7 cellular contexts compared by ENCODE assay signal in genomic region chr20:38057351-38057972, GRCh38. TPM values are rescaled to one million over a fixed set of nuclear protein-coding genes. Genes with fewer than 3 reads are reported as not detected.
DNase-seq lines count a peak whose midpoint lies in the region; ATAC-seq and TF ChIP-seq lines count a peak whose summit lies in the region.

No MANE protein-coding gene starts in this region.

- H3K9ac ChIP-seq in NT2/D1 (ENCODE audit: insufficient read length, low read depth) = no peak overlapping the region

- no peaks in the 10 kb centered on the region for H3K27me3 ChIP-seq in NT2/D1 (ENCODE audit: insufficient read depth, insufficient read length)

- no peaks in the 10 kb centered on the region for H3K4me1 ChIP-seq in NT2/D1 (ENCODE audit: insufficient read depth, insufficient read length)
- no peaks in the 10 kb centered on the region for H3K4me1 ChIP-seq in mucosa of descending colon (ENCODE audit: low read depth)

- H3K36me3 ChIP-seq in NT2/D1 (ENCODE audit: insufficient read depth, insufficient read length, low read length) (peaks cover 74% of the 10 kb centered on the region), mucosa of descending colon (ENCODE audit: low read depth) (no peaks in the 10 kb centered on the region)

- peak; percentile 69 for DNase-seq in GM13976 (ENCODE audit: low spot score)
- peak; percentile 66 for DNase-seq in HT1080 (ENCODE audit: low read depth)
- DNase-seq in NT2/D1 (ENCODE audit: low read depth, low spot score) = peak; percentile 80
- DNase-seq in activated CD8-positive, alpha-beta memory T cell treated with anti-CD3 and anti-CD28 coated beads, Interleukin-2, amount 50 U/mL, for 1 hour (ENCODE audit: extremely low read depth) = peak; percentile 38
- peak; percentile 80 for DNase-seq in epidermal melanocyte (ENCODE audit: insufficient read length, low spot score)
- DNase-seq in mucosa of descending colon = peak; percentile 73 to 97 (median 81)
- peak; percentile 53 for DNase-seq in stimulated activated CD8-positive, alpha-beta memory T cell treated with anti-CD3 and anti-CD28 coated beads, Interleukin-7, amount 100 ng/mL, for 24 hours (ENCODE audit: low read depth)

- in situ Hi-C loops in GM13976 (cut with MboI; ENCODE audit: low sequenced_read_pairs, unreplicated experiment) = loop anchor here (5.0 kb wide), 1 partner anchor 165 kb away; no protein-coding TSS in a partner anchor

- intact Hi-C loops in mucosa of descending colon (cut with DNase I, micrococcal nuclease) = loop anchor here (5.0 kb wide), 2 partner anchors 110 to 165 kb away; partner anchors contain the start of gene TGM2 (in 1 of the 2)

- peak; percentile 88 for ATAC-seq in mucosa of descending colon

- H3K9me3 ChIP-seq in NT2/D1 (ENCODE audit: insufficient read depth, low read length) (peaks cover 13% of the 10 kb centered on the region), mucosa of descending colon (no peaks in the 10 kb centered on the region)

- TF ChIP-seq CTCF in GM13976 (IDR thresholded peaks at IDR 0.05; ENCODE audit: borderline replicate concordance, control extremely low read depth, extremely low read depth, insufficient read depth, missing control alignments) (peak; percentile 58), mucosa of descending colon (IDR thresholded peaks at IDR 0.05) (peak; percentile 34)

- H3K4me3 ChIP-seq in NT2/D1 (ENCODE audit: insufficient read length, low read depth) (no peak overlapping the region), mucosa of descending colon (no peak overlapping the region)

RNA-seq across cellular contexts. Expression of gene RPRD1B, which starts 23.9 kb away (rescaled TPM):
- 14.0 and 21.2 TPM in 2 replicates for total RNA-seq in HT1080 (2014; rRNA removed; shearing (Covaris generic))
- polyA plus RNA-seq in HT1080 (2015; cell fraction: cytosol; rRNA removed) = 21.1 and 24.2 TPM in 2 replicates
- 31.6 and 41.2 TPM in 2 replicates for polyA plus RNA-seq in HT1080 (2015; cell fraction: nucleus; rRNA removed)
- 10 to 100 TPM; 28.2 to 36.3 (median 32.9) TPM for total RNA-seq in mucosa of descending colon

RNA-seq across cellular contexts. Expression of gene TTI1, which starts 24.2 kb away (rescaled TPM):
- total RNA-seq in HT1080 (2014; rRNA removed; shearing (Covaris generic)) = 22.4 and 27.3 TPM in 2 replicates
- 21.0 and 21.2 TPM in 2 replicates for polyA plus RNA-seq in HT1080 (2015; cell fraction: cytosol; rRNA removed)
- polyA plus RNA-seq in HT1080 (2015; cell fraction: nucleus; rRNA removed) = 39.8 and 41.6 TPM in 2 replicates
- 10 to 100 TPM; 13.4 to 16.4 (median 14.0) TPM for total RNA-seq in mucosa of descending colon
